ENCODE assay signal across 8 cellular contexts in genomic region chr20:48827880-48828733, GRCh38. TPM values are rescaled to one million over a fixed set of nuclear protein-coding genes. Genes with fewer than 3 reads are reported as not detected.
DNase-seq lines count a peak whose midpoint lies in the region; ATAC-seq and TF ChIP-seq lines count a peak whose summit lies in the region.

TSS of gene PREX1 (minus strand) at chr20:48827999. CDS start at chr20:48827860, 139 bp downstream.

- CTCF ChIA-PET in Caco-2 (lab: Charles Lee): interaction anchor here (0.6 to 3.7 kb wide), 2 partner anchors 170 to 1960 kb away, joined by 3 to 18 read pairs; no protein-coding TSS in a partner anchor

- no TSS peak for BruUV-seq in Caco-2 (replicated peaks; lab: Mats Ljungman, UMichigan)

- H3K27me3 Mint-ChIP-seq in Caco-2 (ENCODE audit: insufficient read depth, unreplicated experiment): peaks cover 3% of the 10 kb centered on the region

- DNase-seq in Caco-2 (peak; percentile 86 to 96), GM20000 (ENCODE audit: low spot score) (peak; percentile 99), HuH-7.5 (ENCODE audit: low spot score) (peak; percentile 95), left ventricle myocardium superior (peak; percentile 91), psoas muscle (peak; percentile 84 to 86), ureter (ENCODE audit: low spot score) (peak; percentile 72)

- H3K9me3 ChIP-seq in Caco-2 (no peaks in the 10 kb centered on the region), psoas muscle (no peaks in the 10 kb centered on the region)

- H3K4me1 ChIP-seq in Caco-2 (peaks cover 19% of the 10 kb centered on the region), psoas muscle (peaks cover 7% of the 10 kb centered on the region)

- H3K27ac ChIP-seq in adipose tissue (ENCODE audit: low read depth, low read length) (no peak within 1 kb of the TSS), psoas muscle (peak within 1 kb of the TSS; percentile 85)

- H3K36me3 Mint-ChIP-seq in Caco-2 (ENCODE audit: insufficient read depth, unreplicated experiment): no peaks in the 10 kb centered on the region

- 1 to 3% (median 2%) methylated on average over 45 to 122 of the region's 122 CpGs for WGBS in adipose tissue, 3 donors
- 1 to 3% (median 2%) methylated on average over 34 to 116 of the region's 122 CpGs for WGBS in psoas muscle, 3 donors

- TF ChIP-seq CTCF in Caco-2 (IDR thresholded peaks at IDR 0.05; ENCODE audit: insufficient read depth in 1 of 2, low read depth in 1 of 2, low read length in 1 of 2, severe bottlenecking in 1 of 2, unreplicated experiment in 1 of 2) (peak in 1 of 2 experiments; percentile 7), GM20000 (IDR thresholded peaks at IDR 0.05; ENCODE audit: extremely low read depth, missing control alignments) (no peak), psoas muscle (IDR thresholded peaks at IDR 0.05) (peak; percentile 20)

- peak within 1 kb of the TSS; percentile 64 for H3K4me3 ChIP-seq in Caco-2 (ENCODE audit: low read depth, low read length)
- peak within 1 kb of the TSS; percentile 76 for H3K4me3 ChIP-seq in psoas muscle

- peak within 1 kb of the TSS; percentile 10 for H3K27ac Mint-ChIP-seq in Caco-2 (ENCODE audit: unreplicated experiment)

- peaks cover 9% of the 10 kb centered on the region for H3K4me1 Mint-ChIP-seq in Caco-2 (ENCODE audit: low read depth, unreplicated experiment)

- POLR2A ChIA-PET in Caco-2 (lab: Charles Lee): interaction anchor here (0.6 to 0.7 kb wide), 2 partner anchors 216 to 1153 kb away, joined by 3 to 7 read pairs; no protein-coding TSS in a partner anchor

- peak; percentile 82 for ATAC-seq in left ventricle myocardium superior
- ATAC-seq in psoas muscle: peak; percentile 77 to 83 (median 82)

- 0 out of 2 replicates have a peak, but pooled peaks cover 4% of the 10 kb centered on the region for H3K27me3 ChIP-seq in Caco-2 (replicated peaks; ENCODE audit: control insufficient read depth, insufficient read depth, low read length)
- H3K27me3 ChIP-seq in psoas muscle (ENCODE audit: insufficient read depth in 3 of 3, low read length in 2 of 3): peaks cover 0 to 5% (median 0%) of the 10 kb centered on the region in 3 donors

- H3K9me3 Mint-ChIP-seq in Caco-2 (ENCODE audit: unreplicated experiment): no peaks in the 10 kb centered on the region

- H3K4me3 Mint-ChIP-seq in Caco-2 (ENCODE audit: unreplicated experiment): peak within 1 kb of the TSS; percentile 77

- H3K36me3 ChIP-seq in Caco-2 (ENCODE audit: control insufficient read depth, insufficient read depth, low read length) (no peaks in the 10 kb centered on the region), psoas muscle (ENCODE audit: insufficient read depth in 1 of 2, low read depth in 1 of 2) (no peaks in the 10 kb centered on the region)

- intact Hi-C loops in Caco-2 (cut with micrococcal nuclease; ENCODE audit: unreplicated experiment): loop anchor here (1.0 kb wide), 2 partner anchors 18 to 171 kb away; no protein-coding TSS in a partner anchor
- intact Hi-C loops in T-helper 1 cell treated with Interleukin-12 subunit alpha and Interleukin-12 subunit beta and Interleukin-4 antibody, amounts not matched to agents 30 ng/mL and 1 ng/mL, for 36 hours (cut with micrococcal nuclease): loop anchor here (1.0 to 5.0 kb wide), 5 partner anchors 68 to 219 kb away; partner anchors contain the start of genes ARFGEF2 and CSE1L
- intact Hi-C loops in left ventricle myocardium superior (cut with micrococcal nuclease): no loop called here
- intact Hi-C loops in psoas muscle (cut with DNase I): loop anchor here in 1 of 2 donors (5.0 kb wide), 1 partner anchor 74 kb away; no protein-coding TSS in a partner anchor

RNA-seq across cellular contexts. Expression of gene PREX1, which starts in this region (rescaled TPM):
- total RNA-seq in Caco-2 (2022): 7.7 and 9.5 TPM in 2 replicates
- 119 TPM in 2 replicates for total RNA-seq in T-helper 1 cell treated with Interleukin-12 subunit alpha and Interleukin-12 subunit beta and Interleukin-4 antibody, amounts not matched to agents 30 ng/mL and 1 ng/mL, for 36 hours
- polyA plus RNA-seq in adipose tissue: 10 to 100 TPM in 2 of 3 donors, 1 to 10 TPM in 1; 3.3 to 22.8 (median 21.5) TPM
- 8.3 TPM for total RNA-seq in left ventricle myocardium superior
- 1 to 10 TPM; 5.3 to 8.3 (median 6.9) TPM for total RNA-seq in psoas muscle
- polyA plus RNA-seq in psoas muscle: 1 to 10 TPM; 2.5 to 4.0 (median 3.5) TPM
- total RNA-seq in ureter: 19.9 TPM
